8 cellular contexts compared by ENCODE assay signal in the genomic region with DNA sequence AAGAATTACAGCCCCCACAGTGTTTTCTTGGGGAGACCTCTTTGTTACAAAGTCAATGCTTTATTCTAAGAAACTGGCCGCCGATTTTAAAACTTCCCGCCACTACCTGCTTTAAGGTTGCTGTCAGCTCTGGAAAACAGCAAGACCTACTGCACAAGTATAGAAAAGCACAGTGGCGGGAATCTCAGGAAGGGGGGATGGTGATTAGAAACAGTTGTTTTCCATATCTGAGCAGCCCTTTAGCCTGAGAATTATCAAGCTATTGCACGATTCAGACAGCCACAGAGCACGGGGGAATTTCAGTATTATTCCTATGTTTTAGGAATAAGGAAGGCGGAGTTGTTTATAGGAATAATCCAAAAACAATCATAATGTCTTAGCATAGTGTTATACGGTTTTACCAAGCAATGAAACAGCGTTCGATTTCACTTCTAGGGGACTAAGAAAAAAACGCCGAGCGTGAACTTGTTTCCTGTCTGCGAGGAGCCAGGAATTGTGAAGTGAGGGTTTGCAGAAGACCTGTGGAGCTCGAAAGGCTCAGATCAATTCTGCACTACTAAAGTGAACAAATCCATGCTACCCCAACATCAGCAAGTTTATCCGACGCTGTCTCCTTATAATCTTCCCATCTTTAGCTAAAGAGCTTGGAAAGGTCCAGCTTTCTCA.
A peak's percentile ranks its signal among the peaks of the same experiment; 100 is the strongest.
DNase-seq lines count a peak whose midpoint lies in the region; TF ChIP-seq lines count a peak whose summit lies in the region.

No MANE protein-coding gene starts in this region.

- peak; percentile 51 for DNase-seq in SHP77 treated with DMSO at 0.1 percent for 48 hours (lab: John Stamatoyannopoulos, UW)
- no peak for DNase-seq in SHP77 (lab: John Stamatoyannopoulos, UW)
- DNase-seq in HEK293T (ENCODE audit: extremely low spot score): peak; percentile 11
- peak; percentile 23 for DNase-seq in NB4 (ENCODE audit: low read depth)
- no peak for DNase-seq in coronary artery (ENCODE audit: low spot score)
- DNase-seq in kidney glomerular epithelial cell (lab: John Stamatoyannopoulos, UW): no peak
- DNase-seq in 8988T: no peak

- no peaks in the 10 kb centered on the region for H3K9me3 ChIP-seq in muscle layer of duodenum (ENCODE audit: control insufficient read depth in 1 of 2, low read length in 2 of 2)

- no peaks in the 10 kb centered on the region for H3K27me3 ChIP-seq in muscle layer of duodenum (ENCODE audit: low read depth, low read length)

- no peaks in the 10 kb centered on the region for H3K4me1 ChIP-seq in muscle layer of duodenum (ENCODE audit: control insufficient read depth in 1 of 2, insufficient read depth in 2 of 2, low read length in 2 of 2)

- H3K27ac ChIP-seq in coronary artery (no peak overlapping the region), muscle layer of duodenum (ENCODE audit: low read length) (no peak overlapping the region)

- CTCF ChIA-PET in HEK293T (lab: Yijun Ruan, JAX): interaction anchor here (0.6 to 1.6 kb wide), 2 partner anchors 9 to 81 kb away, joined by 3 to 9 read pairs; a partner anchor contains a TSS

- H3K36me3 ChIP-seq in muscle layer of duodenum (ENCODE audit: control insufficient read depth in 1 of 2, insufficient read depth in 2 of 2, low read length in 2 of 2): no peaks in the 10 kb centered on the region

- H3K4me3 ChIP-seq in NB4 (ENCODE audit: low read depth, low read length) (peak overlapping the region; percentile 88), coronary artery (peak overlapping the region; percentile 68), muscle layer of duodenum (ENCODE audit: low read depth in 1 of 2, low read length in 2 of 2) (peak overlapping the region; percentile 66 to 88)

- no peak for TF ChIP-seq CTCF in NB4 (IDR thresholded peaks at IDR 0.05; ENCODE audit: low read depth, low read length)
- no peak for TF ChIP-seq CTCF in coronary artery (IDR thresholded peaks at IDR 0.05)

- POLR2A ChIA-PET in HEK293T (lab: Yijun Ruan, JAX): interaction anchor here (0.9 to 1.9 kb wide), 2 partner anchors 81 to 311 kb away, joined by 3 to 11 read pairs; a partner anchor contains a TSS

- no peak for TF ChIP-seq POLR2A in NB4 (IDR thresholded peaks at IDR 0.05; ENCODE audit: extremely low read depth, insufficient read length)

TF ChIP-seq in HEK293T, 16 proteins besides CTCF, POLR2A, EP300 and RAD21:
- TF ChIP-seq SUZ12 (IDR thresholded peaks at IDR 0.05): no peak
- TF ChIP-seq ZNF384 (IDR thresholded peaks at IDR 0.05): no peak
- no peak for TF ChIP-seq CTBP1 (IDR thresholded peaks at IDR 0.05; ENCODE audit: borderline replicate concordance)
- TF ChIP-seq BHLHE40 (IDR thresholded peaks at IDR 0.05; ENCODE audit: borderline replicate concordance): no peak
- no peak for TF ChIP-seq LEF1 (IDR thresholded peaks at IDR 0.05; ENCODE audit: borderline replicate concordance)
- TF ChIP-seq NFRKB (IDR thresholded peaks at IDR 0.05): no peak
- TF ChIP-seq FOXA1 (IDR thresholded peaks at IDR 0.05): no peak
- no peak for TF ChIP-seq SP1 (IDR thresholded peaks at IDR 0.05)
- TF ChIP-seq TARDBP (IDR thresholded peaks at IDR 0.05): no peak
- no peak for TF ChIP-seq HDGF (IDR thresholded peaks at IDR 0.05; ENCODE audit: borderline replicate concordance)

Comparison
In these comparisons a context has a peak if more than half of its experiments do, and no peak if none do; other contexts are left out.
1. DNase-seq: peak in SHP77 treated with DMSO at 0.1 percent for 48 hours (single experiment), HEK293T (single experiment) and NB4 (single experiment); none in SHP77 (0 of 2), coronary artery (single experiment), kidney glomerular epithelial cell (single experiment) and 8988T (single experiment).
2. Peak in every context shown above with its lines, with median percentiles within 50 percentile points of each other: H3K4me3 ChIP-seq.